ENCODE assay signal across 13 cellular contexts in the genomic region with DNA sequence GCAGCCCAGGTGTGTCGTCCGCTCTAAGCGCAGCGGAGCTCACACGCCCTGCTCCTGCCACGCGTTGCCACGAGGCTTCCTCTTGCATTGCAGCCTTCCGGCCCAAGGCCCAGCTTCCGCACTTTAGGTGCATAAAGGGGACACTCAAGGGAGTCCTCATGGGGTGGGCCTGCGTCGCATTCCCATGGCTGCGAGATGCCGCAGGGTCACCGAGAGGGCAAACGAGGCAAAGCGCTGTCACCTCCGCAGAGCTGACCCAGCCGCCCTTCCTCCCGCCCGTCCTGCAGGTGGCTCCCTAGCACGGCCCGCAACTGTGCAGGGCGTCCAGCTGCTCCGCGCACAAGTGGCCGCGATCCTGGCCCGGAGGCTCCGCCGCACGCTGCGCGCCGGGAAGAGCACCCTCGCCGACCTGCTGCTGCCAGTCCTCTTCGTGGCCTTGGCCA.
"Had no signal": no experiment of that assay in that cellular context is flagged by ENCODE, and none has a peak within 500 bp of the region (broad histone marks: within the 10 kb centered on the region; RNA-seq: fewer than 3 reads in every experiment).

No MANE protein-coding gene starts in this region.

- H3K27me3 Mint-ChIP-seq: activated B cell treated with CpG ODN at 0.5 μM for 24 hours; central memory CD8-positive, alpha-beta T cell; memory B cell; stimulated activated naive CD8-positive, alpha-beta T cell treated with anti-CD3 and anti-CD28 coated beads, Interleukin-15, Interleukin-2, amounts not matched to agents 100 ng/mL and 50 ng/mL, for 24 hours; T-helper 17 cell had no signal

- H3K4me3 Mint-ChIP-seq: activated B cell treated with CpG ODN at 0.5 μM for 24 hours; activated CD4-positive, alpha-beta T cell treated with anti-CD3 and anti-CD28 coated beads, Interleukin-2, amount 10 ng/mL, durations not matched to agents 7 days and 5 days; activated naive CD4-positive, alpha-beta T cell treated with anti-CD3 and anti-CD28 coated beads, Interleukin-2, amount 50 U/mL, for 24 hours; central memory CD8-positive, alpha-beta T cell; memory B cell; nephron progenitor cell; stimulated activated naive CD8-positive, alpha-beta T cell treated with anti-CD3 and anti-CD28 coated beads, Interleukin-15, Interleukin-2, amounts not matched to agents 100 ng/mL and 50 ng/mL, for 24 hours; T-helper 17 cell had no signal

- DNase-seq: activated B cell treated with CpG ODN at 0.5 μM for 24 hours; activated CD4-positive, alpha-beta T cell treated with anti-CD3 and anti-CD28 coated beads, Interleukin-2, amount 10 ng/mL, durations not matched to agents 7 days and 5 days; activated T-cell treated with anti-CD3 and anti-CD28 coated beads, Interleukin-2, amount 50 U/mL, for 1 hour; cortex of kidney; effector memory CD4-positive, alpha-beta T cell; nephron progenitor cell; stimulated activated CD4-positive, alpha-beta T cell treated with anti-CD3 and anti-CD28 coated beads, Interleukin-4, amount 100 ng/mL, for 1 hour; stimulated activated CD8-positive, alpha-beta memory T cell treated with anti-CD3 and anti-CD28 coated beads, Interleukin-4, amount 100 ng/mL, for 48 hours; T-helper 17 cell had no signal

- H3K27ac Mint-ChIP-seq: activated B cell treated with CpG ODN at 0.5 μM for 24 hours; activated CD4-positive, alpha-beta T cell treated with anti-CD3 and anti-CD28 coated beads, Interleukin-2, amount 10 ng/mL, durations not matched to agents 7 days and 5 days; activated naive CD4-positive, alpha-beta T cell treated with anti-CD3 and anti-CD28 coated beads, Interleukin-2, amount 50 U/mL, for 24 hours; memory B cell; nephron progenitor cell; stimulated activated naive CD8-positive, alpha-beta T cell treated with anti-CD3 and anti-CD28 coated beads, Interleukin-15, Interleukin-2, amounts not matched to agents 100 ng/mL and 50 ng/mL, for 24 hours; T-helper 17 cell had no signal

- H3K36me3 Mint-ChIP-seq: activated naive CD4-positive, alpha-beta T cell treated with anti-CD3 and anti-CD28 coated beads, Interleukin-2, amount 50 U/mL, for 24 hours; memory B cell had no signal

- H3K9me3 Mint-ChIP-seq: activated B cell treated with CpG ODN at 0.5 μM for 24 hours; activated CD4-positive, alpha-beta T cell treated with anti-CD3 and anti-CD28 coated beads, Interleukin-2, amount 10 ng/mL, durations not matched to agents 7 days and 5 days; activated naive CD4-positive, alpha-beta T cell treated with anti-CD3 and anti-CD28 coated beads, Interleukin-2, amount 50 U/mL, for 24 hours; memory B cell; nephron progenitor cell; stimulated activated naive CD8-positive, alpha-beta T cell treated with anti-CD3 and anti-CD28 coated beads, Interleukin-15, Interleukin-2, amounts not matched to agents 100 ng/mL and 50 ng/mL, for 24 hours had no signal

- H3K4me1 Mint-ChIP-seq: activated B cell treated with CpG ODN at 0.5 μM for 24 hours; activated CD4-positive, alpha-beta T cell treated with anti-CD3 and anti-CD28 coated beads, Interleukin-2, amount 10 ng/mL, durations not matched to agents 7 days and 5 days; activated naive CD4-positive, alpha-beta T cell treated with anti-CD3 and anti-CD28 coated beads, Interleukin-2, amount 50 U/mL, for 24 hours; central memory CD8-positive, alpha-beta T cell; memory B cell; T-helper 17 cell had no signal
